In genomic region chr11:69035959-69036340, GRCh38 we compare ENCODE assay signal across 14 cellular contexts. TPM values are rescaled to one million over a fixed set of nuclear protein-coding genes. Genes with fewer than 3 reads are reported as not detected.
DNase-seq lines count a peak whose midpoint lies in the region; ATAC-seq and TF ChIP-seq lines count a peak whose summit lies in the region.
"Had no signal": no experiment of that assay in that cellular context is flagged by ENCODE, and none has a peak within 500 bp of the region (broad histone marks: within the 10 kb centered on the region; RNA-seq: fewer than 3 reads in every experiment).

No MANE protein-coding gene starts in this region.

- H3K4me3 Mint-ChIP-seq in HFFc6 (no peak overlapping the region), CD14-positive monocyte (no peak overlapping the region)
- H3K4me3 Mint-ChIP-seq: activated CD8-positive, alpha-beta T cell treated with anti-CD3 and anti-CD28 coated beads, Interleukin-2, amount 10 ng/mL, durations not matched to agents 7 days and 5 days had no signal

- H3K36me3 ChIP-seq in mucosa of descending colon (ENCODE audit: low read depth) (no peaks in the 10 kb centered on the region), stomach (no peaks in the 10 kb centered on the region)

- H3K9me3 Mint-ChIP-seq in HFFc6 (no peaks in the 10 kb centered on the region), CD14-positive monocyte (peaks cover 0 to 2% (median 0%) of the 10 kb centered on the region in 7 donors)

- TF ChIP-seq CTCF in HFFc6 (IDR thresholded peaks at IDR 0.05), result no peak
- no peak for TF ChIP-seq CTCF in fibroblast of mammary gland (conservative IDR thresholded peaks at IDR 0.05; ENCODE audit: control insufficient read depth, insufficient read depth, low read depth, low read length)
- TF ChIP-seq CTCF in mucosa of descending colon (IDR thresholded peaks at IDR 0.05), result no peak
- no peak for TF ChIP-seq CTCF in stomach (IDR thresholded peaks at IDR 0.05)
- TF ChIP-seq CTCF in CD14-positive monocyte (IDR thresholded peaks at IDR 0.05), result no peak

- peak; percentile 22 for DNase-seq in HFFc6
- DNase-seq in fibroblast of mammary gland (ENCODE audit: low read depth), result peak; percentile 60
- peak in 1 of 3 donors; percentile 52 for DNase-seq in mucosa of descending colon
- DNase-seq in stomach, result no peak
- no peak for DNase-seq in glomerular visceral epithelial cell (ENCODE audit: extremely low spot score)
- DNase-seq in superior temporal gyrus (ENCODE audit: extremely low spot score), result no peak
- no peak for DNase-seq in CD14-positive monocyte (ENCODE audit: low spot score)
- no peak for DNase-seq in C1 segment of cervical spinal cord (lab: John Stamatoyannopoulos, UW)
- DNase-seq: activated CD8-positive, alpha-beta T cell treated with anti-CD3 and anti-CD28 coated beads, Interleukin-2, amount 10 ng/mL, durations not matched to agents 7 days and 5 days; mammary epithelial cell; NCI-H2029 treated with DMSO at 0.1 percent for 48 hours; NCI-H69 had no signal

- TF ChIP-seq EP300 in stomach (IDR thresholded peaks at IDR 0.05), result no peak

- H3K4me1 Mint-ChIP-seq in HFFc6 (ENCODE audit: low read depth) (peaks cover 26% of the 10 kb centered on the region), CD14-positive monocyte (peaks cover 56% of the 10 kb centered on the region)

- peaks cover 0 to 12% (median 0%) of the 10 kb centered on the region in 3 donors for H3K27me3 ChIP-seq in stomach

- H3K27me3 Mint-ChIP-seq in HFFc6 (ENCODE audit: insufficient read depth), result peaks cover 4% of the 10 kb centered on the region; the same call in 1 of the 2 replicates
- no peaks in the 10 kb centered on the region for H3K27me3 Mint-ChIP-seq in CD14-positive monocyte (ENCODE audit: low read depth in 3 of 3)

- no peak for TF ChIP-seq POLR2A in stomach (IDR thresholded peaks at IDR 0.05)

- peak; percentile 21 for ATAC-seq in mucosa of descending colon
- ATAC-seq: activated CD8-positive, alpha-beta T cell treated with anti-CD3 and anti-CD28 coated beads, Interleukin-2, amount 10 ng/mL, durations not matched to agents 7 days and 5 days; Panc1 had no signal

- H3K36me3 Mint-ChIP-seq in HFFc6 (ENCODE audit: low read depth) (peaks cover 8% of the 10 kb centered on the region; the same call in 1 of the 2 replicates), CD14-positive monocyte (no peaks in the 10 kb centered on the region)

- H3K27ac ChIP-seq in stomach, result peak overlapping the region; percentile 57 to 71 (median 71)
- H3K27ac ChIP-seq: parathyroid adenoma had no signal

- no peaks in the 10 kb centered on the region for H3K9me3 ChIP-seq in mucosa of descending colon
- H3K9me3 ChIP-seq in stomach, result no peaks in the 10 kb centered on the region

- H3K27ac Mint-ChIP-seq in HFFc6 (peak overlapping the region; percentile 20), CD14-positive monocyte (peak overlapping the region in 1 of 7 donors; percentile 78)
- H3K27ac Mint-ChIP-seq: activated CD8-positive, alpha-beta T cell treated with anti-CD3 and anti-CD28 coated beads, Interleukin-2, amount 10 ng/mL, durations not matched to agents 7 days and 5 days had no signal

- H3K4me3 ChIP-seq in fibroblast of mammary gland (ENCODE audit: control insufficient read depth, low read depth, low read length) (no peak overlapping the region), mucosa of descending colon (no peak overlapping the region), stomach (no peak overlapping the region)

- WGBS in stomach, 5 donors, result 66 to 77% (median 68%) methylated on average over 10 of the region's 10 CpGs

- H3K4me1 ChIP-seq in mucosa of descending colon (ENCODE audit: low read depth) (no peaks in the 10 kb centered on the region), stomach (peaks cover 0 to 12% (median 4%) of the 10 kb centered on the region in 4 donors)
- H3K4me1 ChIP-seq: parathyroid adenoma had no signal

- intact Hi-C loops in mucosa of descending colon (cut with DNase I, micrococcal nuclease) (no loop called here), stomach (cut with DNase I; ENCODE audit: low total_unique reads) (no loop called here), CD14-positive monocyte (cut with micrococcal nuclease) (no loop called here)

RNA-seq across cellular contexts. Expression of gene TPCN2, which starts 12.8 kb away (rescaled TPM):
- total RNA-seq in HFFc6 (2021; fragmentation: NEBNext Ultra II Directional; extraction: Animal tissue kit (Norgen Biotek cat#: 25700)), result 10 to 100 TPM in 1 of 6 experiments, 1 to 10 TPM in 5; 8.0 to 11.2 (median 9.0) TPM
- 10 to 100 TPM; 19.5 to 37.4 (median 20.7) TPM for total RNA-seq in mucosa of descending colon
- total RNA-seq in stomach, result 10 to 100 TPM in 4 of 5 donors, 1 to 10 TPM in 1; 6.4 to 66.1 (median 33.0) TPM
- polyA plus RNA-seq in stomach, result 10 to 100 TPM; 16.4 to 29.8 (median 19.7) TPM
- 10 to 100 TPM; 29.3 to 31.5 TPM for polyA plus RNA-seq in CD14-positive monocyte

RNA-seq across cellular contexts. Expression of gene MRGPRF, which starts 22.9 kb away (rescaled TPM):
- 10 to 100 TPM; 51.4 to 74.9 (median 63.9) TPM for total RNA-seq in HFFc6 (2021; fragmentation: NEBNext Ultra II Directional; extraction: Animal tissue kit (Norgen Biotek cat#: 25700))
- total RNA-seq in mucosa of descending colon (100 to 1,000 TPM in 1 of 3 donors, 10 to 100 TPM in 1, 1 to 10 TPM in 1; 4.7 to 117 (median 14.2) TPM), stomach (100 to 1,000 TPM in 1 of 5 donors, 10 to 100 TPM in 4; 16.2 to 123 (median 83.9) TPM)
- polyA plus RNA-seq in stomach (10 to 100 TPM in 1 of 3 donors, 1 to 10 TPM in 2; 6.7 to 23.4 (median 7.8) TPM), CD14-positive monocyte (under 1 TPM in 1 of 2 donors, not detected in 1; 0.22 TPM)
- total RNA-seq: activated CD8-positive, alpha-beta T cell treated with anti-CD3 and anti-CD28 coated beads, Interleukin-2, amount 10 ng/mL, durations not matched to agents 7 days and 5 days had no signal

RNA-seq across cellular contexts. Expression of gene MRGPRD, which starts 55.2 kb away (rescaled TPM):
- not detected for total RNA-seq in HFFc6 (2021; fragmentation: NEBNext Ultra II Directional; extraction: Animal tissue kit (Norgen Biotek cat#: 25700))
- under 1 TPM in 1 of 3 donors, not detected in 2; 0.41 TPM for total RNA-seq in mucosa of descending colon
- under 1 TPM in 1 of 5 donors, not detected in 4; 0.92 TPM for total RNA-seq in stomach
- polyA plus RNA-seq in stomach, result not detected
- polyA plus RNA-seq in CD14-positive monocyte, result not detected
- total RNA-seq: activated CD8-positive, alpha-beta T cell treated with anti-CD3 and anti-CD28 coated beads, Interleukin-2, amount 10 ng/mL, durations not matched to agents 7 days and 5 days; mammary epithelial cell had no signal
- polyA plus RNA-seq: mammary epithelial cell had no signal

Comparison
In these comparisons a context has a peak if more than half of its experiments do, and no peak if none do; other contexts are left out.
1. DNase-seq: peak in HFFc6 (single experiment) and fibroblast of mammary gland (single experiment); none in stomach (single experiment), glomerular visceral epithelial cell (single experiment), superior temporal gyrus (single experiment), CD14-positive monocyte (single experiment) and C1 segment of cervical spinal cord (0 of 14).